In the genomic region with DNA sequence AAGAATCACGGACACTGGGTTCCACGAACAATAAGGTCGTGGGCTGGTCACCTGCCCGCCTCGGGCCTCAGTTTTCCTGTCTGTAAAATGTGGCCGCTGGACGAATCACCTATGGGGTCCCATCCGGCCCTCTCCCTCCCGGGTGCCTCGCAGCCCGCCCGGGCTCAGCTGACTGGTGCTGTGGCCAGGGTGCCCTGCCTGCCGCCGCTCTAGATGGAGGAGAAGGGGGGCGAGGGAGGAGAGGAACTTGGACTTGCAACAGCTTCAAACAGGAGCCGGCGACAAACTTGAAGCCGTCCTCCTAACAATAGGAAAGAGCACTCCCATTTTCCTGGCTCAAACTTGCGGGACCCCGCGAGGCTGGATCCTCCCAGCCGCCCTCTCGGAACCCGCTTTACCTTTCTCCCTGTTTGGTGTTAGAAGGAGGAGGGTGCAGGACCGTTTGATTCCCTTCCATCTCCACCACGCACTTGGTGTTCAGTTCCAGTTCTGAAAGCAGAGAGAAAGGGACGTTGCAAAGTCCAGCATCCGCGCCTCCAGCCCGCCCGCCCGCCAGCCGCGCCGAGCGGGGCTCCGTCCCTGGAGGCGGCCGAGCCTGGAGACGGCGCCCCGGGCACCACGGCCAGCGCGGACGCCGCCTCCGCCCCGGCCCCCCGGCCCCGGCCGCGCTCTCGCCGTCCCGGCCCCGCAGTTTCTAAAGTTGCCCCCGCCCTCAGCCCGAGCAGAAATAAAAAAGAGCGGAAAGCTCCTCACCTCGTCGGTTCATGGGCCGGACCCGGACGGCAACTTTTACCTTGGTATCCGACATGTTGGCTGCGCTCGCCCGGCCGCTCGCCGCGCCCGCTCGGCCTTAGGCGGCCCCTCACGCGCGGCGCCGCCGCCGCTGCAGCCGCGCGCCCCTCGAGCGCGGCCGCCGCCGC, we compare ENCODE assay signal across 8 cellular contexts. TPM values are rescaled to one million over a fixed set of nuclear protein-coding genes. Genes with fewer than 3 reads are reported as not detected.
DNase-seq lines count a peak whose midpoint lies in the region; ATAC-seq, FAIRE-seq and TF ChIP-seq lines count a peak whose summit lies in the region.

No MANE protein-coding gene starts in this region.

- intact Hi-C loops in dorsolateral prefrontal cortex (cut with DNase I) (loop anchor here (2.0 to 10.0 kb wide), 5 partner anchors 120 to 278 kb away; partner anchors contain the start of gene DEK (in 2 of the 2)), HepG2 (cut with micrococcal nuclease; ENCODE audit: unreplicated experiment) (loop anchor here (1.0 to 10.0 kb wide), 4 partner anchors 56 to 168 kb away; partner anchors contain the start of genes KDM1B, NHLRC1 and TPMT)

- peak overlapping the region; percentile 47 to 55 for H3K4me3 Mint-ChIP-seq in stimulated activated naive CD8-positive, alpha-beta T cell treated with anti-CD3 and anti-CD28 coated beads, Interleukin-15, amount 100 ng/mL, for 72 hours

- ATAC-seq in HG03354 (IDR thresholded peaks at IDR 0.05; ENCODE audit: poor library complexity, severe bottlenecking, unreplicated experiment) (peak; percentile 33), HepG2 (peak; percentile 72), GM21529 (IDR thresholded peaks at IDR 0.05; ENCODE audit: unreplicated experiment) (no peak)
- peak; percentile 15 for ATAC-seq in stimulated activated naive CD8-positive, alpha-beta T cell treated with anti-CD3 and anti-CD28 coated beads, Interleukin-15, amount 100 ng/mL, for 72 hours

- H3K27me3 ChIP-seq in SJCRH30 (no peaks in the 10 kb centered on the region), dorsolateral prefrontal cortex (no peaks in the 10 kb centered on the region), HepG2 (ENCODE audit: control insufficient read depth in 1 of 2, insufficient read depth in 2 of 2, low read length in 2 of 2) (no peaks in the 10 kb centered on the region; a peak in 1 of 5 replicates)

- H3K9me3 ChIP-seq in SJCRH30 (replicated peaks) (no peaks in the 10 kb centered on the region), HepG2 (ENCODE audit: low read length) (no peaks in the 10 kb centered on the region)

- CTCF ChIA-PET in HepG2 (lab: Yijun Ruan, JAX; ENCODE audit: low intra/inter-chr PET ratio, low total read pairs): no interaction called here

- H3K9me3 Mint-ChIP-seq in stimulated activated naive CD8-positive, alpha-beta T cell treated with anti-CD3 and anti-CD28 coated beads, Interleukin-15, amount 100 ng/mL, for 72 hours: no peaks in the 10 kb centered on the region

- 2% methylated on average over 34 of the region's 92 CpGs for WGBS in HepG2 (ENCODE audit: low lambda C conversion rate)

- peak; percentile 35 to 88; a peak in 3 of 4 replicates for TF ChIP-seq POLR2A in HepG2 (IDR thresholded peaks at IDR 0.05; ENCODE audit: insufficient read depth in 1 of 2, low read depth in 2 of 2, low read length in 2 of 2)

- H4K20me1 ChIP-seq in HepG2 (ENCODE audit: insufficient read depth, low read length): no peaks in the 10 kb centered on the region

- H3K27ac Mint-ChIP-seq in stimulated activated naive CD8-positive, alpha-beta T cell treated with anti-CD3 and anti-CD28 coated beads, Interleukin-15, amount 100 ng/mL, for 72 hours: no peak overlapping the region

- H3K79me2 ChIP-seq in HepG2 (ENCODE audit: insufficient read depth, low read length): peaks cover 33% of the 10 kb centered on the region

- in situ Hi-C loops in HepG2 (cut with HindIII; ENCODE audit: extremely low pct_ligation_motif_present, low pct_unique_long_range_greater_than_20kb): loop anchor here (5.0 kb wide), 1 partner anchor 135 kb away; the partner anchor contains the start of gene NHLRC1

- peak; percentile 53 for FAIRE-seq in HepG2 (lab: Jason Lieb, UNC)

- BruUV-seq in HepG2 (replicated peaks; lab: Mats Ljungman, UMichigan): no TSS peak

- H3K36me3 ChIP-seq in SJCRH30 (no peaks in the 10 kb centered on the region), HepG2 (replicated peaks in 1 of 2; ENCODE audit: control insufficient read depth in 1 of 2, insufficient read depth in 2 of 2, low read length in 2 of 2) (peaks cover 1 to 6% of the 10 kb centered on the region in 2 experiments; a peak in 3 of 5 replicates)

- H2AFZ ChIP-seq in HepG2 (ENCODE audit: low read length): no peak overlapping the region

- peak overlapping the region; percentile 60 for H3K27ac ChIP-seq in SJCRH30
- peak overlapping the region; percentile 35 to 97 (median 92) for H3K27ac ChIP-seq in dorsolateral prefrontal cortex
- H3K27ac ChIP-seq in HepG2 (ENCODE audit: extremely low read length, insufficient read depth, low read length): peak overlapping the region; percentile 87

- TF ChIP-seq EP300 in HepG2 (IDR thresholded peaks at IDR 0.05; ENCODE audit: low read depth in 2 of 2, low read length in 2 of 2) (peak in 1 of 2 experiments; percentile 35; a peak in 1 of 4 replicates), HepG2 (CRISPR knock-in tag; IDR thresholded peaks at IDR 0.05; ENCODE audit: borderline replicate concordance) (no peak)

- peak in 2 of 56 donors; percentile 14 to 25 for TF ChIP-seq CTCF in dorsolateral prefrontal cortex (IDR thresholded peaks at IDR 0.05 in 54 of 56, conservative IDR thresholded peaks at IDR 0.05 in 2 of 56; ENCODE audit: low read depth in 1 of 56, partially characterized antibody in 56 of 56)
- TF ChIP-seq CTCF in HepG2 (CRISPR knock-in tag; IDR thresholded peaks at IDR 0.05): 0 out of 2 replicates have a peak, but pooled peaks have one; percentile 16

- H3K9ac ChIP-seq in HepG2 (ENCODE audit: insufficient read depth, low read depth, low read length): peak overlapping the region; percentile 79

- POLR2A ChIA-PET in HepG2 (lab: Yijun Ruan, JAX): interaction anchor here (0.9 to 1.7 kb wide), 8 partner anchors 9 to 168 kb away, joined by 3 to 8 read pairs (median 4); partner anchors contain the start of genes KDM1B and TPMT

- 0 out of 2 replicates have a peak, but pooled peaks have one; percentile 5 for TF ChIP-seq RAD21 in HepG2 (CRISPR knock-in tag; IDR thresholded peaks at IDR 0.05)

- H3K27me3 Mint-ChIP-seq in stimulated activated naive CD8-positive, alpha-beta T cell treated with anti-CD3 and anti-CD28 coated beads, Interleukin-15, amount 100 ng/mL, for 72 hours: peaks cover 80% of the 10 kb centered on the region

- H3K4me2 ChIP-seq in HepG2 (ENCODE audit: low read depth, low read length): peak overlapping the region; percentile 92

- DNase-seq in COLO668 (lab: John Stamatoyannopoulos, UW; ENCODE audit: unreplicated experiment): peak; percentile 51
- DNase-seq in GM19240 (ENCODE audit: insufficient read length, low spot score): peak; percentile 18
- DNase-seq in SJCRH30: peak; percentile 51 to 55
- DNase-seq in dorsolateral prefrontal cortex: peak; percentile 42 to 74 (median 64)
- DNase-seq in HepG2 (ENCODE audit: low spot score): peak; percentile 81
- DNase-seq in stimulated activated naive CD8-positive, alpha-beta T cell treated with anti-CD3 and anti-CD28 coated beads, Interleukin-15, amount 100 ng/mL, for 72 hours: peak in 1 of 2 donors; percentile 10

- H3K4me1 Mint-ChIP-seq in stimulated activated naive CD8-positive, alpha-beta T cell treated with anti-CD3 and anti-CD28 coated beads, Interleukin-15, amount 100 ng/mL, for 72 hours: peaks cover 14% of the 10 kb centered on the region

- H3K4me1 ChIP-seq in SJCRH30 (peaks cover 12% of the 10 kb centered on the region), HepG2 (ENCODE audit: insufficient read depth, low read length) (peaks cover 40% of the 10 kb centered on the region)

- H3K4me3 ChIP-seq in SJCRH30 (peak overlapping the region; percentile 82), dorsolateral prefrontal cortex (peak overlapping the region; percentile 59 to 92 (median 76)), HepG2 (replicated peaks in 1 of 3; ENCODE audit: insufficient read depth in 1 of 3, low read depth in 2 of 3, low read length in 3 of 3) (peak overlapping the region; percentile 65 to 99 (median 92))

TF ChIP-seq in HepG2, 621 proteins besides CTCF, POLR2A, EP300 and RAD21 (continues in another document):
- TF ChIP-seq, protein P1, sequence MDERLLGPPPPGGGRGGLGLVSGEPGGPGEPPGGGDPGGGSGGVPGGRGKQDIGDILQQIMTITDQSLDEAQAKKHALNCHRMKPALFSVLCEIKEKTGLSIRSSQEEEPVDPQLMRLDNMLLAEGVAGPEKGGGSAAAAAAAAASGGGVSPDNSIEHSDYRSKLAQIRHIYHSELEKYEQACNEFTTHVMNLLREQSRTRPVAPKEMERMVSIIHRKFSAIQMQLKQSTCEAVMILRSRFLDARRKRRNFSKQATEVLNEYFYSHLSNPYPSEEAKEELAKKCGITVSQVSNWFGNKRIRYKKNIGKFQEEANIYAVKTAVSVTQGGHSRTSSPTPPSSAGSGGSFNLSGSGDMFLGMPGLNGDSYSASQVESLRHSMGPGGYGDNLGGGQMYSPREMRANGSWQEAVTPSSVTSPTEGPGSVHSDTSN (CRISPR knock-in tag; IDR thresholded peaks at IDR 0.05): no peak

RNA-seq across cellular contexts. Expression of gene KIF13A, which starts 0.5 kb away (rescaled TPM):
- total RNA-seq in SJCRH30 (2014; rRNA removed; shearing (Covaris generic)): 13.3 and 18.9 TPM in 2 replicates
- 10 to 100 TPM; 29.7 to 89.7 (median 51.6) TPM for total RNA-seq in dorsolateral prefrontal cortex
- total RNA-seq in HepG2 (2016; rRNA removed; fragmentation: Illumina TruSeq; extraction: Trizol): 37.2 and 48.3 TPM in 2 replicates
- 12.1 and 13.7 TPM in 2 replicates for total RNA-seq in HepG2 (2016; cell fraction: cytosol; rRNA removed; fragmentation: Illumina TruSeq; extraction: Trizol; ENCODE audit: low read depth)
- 35.4 and 47.0 TPM in 2 replicates for total RNA-seq in HepG2 (2016; cell fraction: insoluble cytoplasmic fraction; rRNA removed; fragmentation: Illumina TruSeq; extraction: Trizol)
- 23.2 and 29.0 TPM in 2 replicates for total RNA-seq in HepG2 (2016; cell fraction: membrane; rRNA removed; fragmentation: Illumina TruSeq; extraction: Trizol)
- total RNA-seq in HepG2 (2016; cell fraction: nucleus; rRNA removed; fragmentation: Illumina TruSeq; extraction: Trizol): 37.1 and 42.5 TPM in 2 replicates
- 19.5 and 21.1 TPM in 2 replicates for polyA plus RNA-seq in HepG2 (2011; rRNA removed)
- polyA plus RNA-seq in HepG2 (2011; cell fraction: cytosol; rRNA removed): 14.7 and 19.5 TPM in 2 replicates
- polyA plus RNA-seq in HepG2 (2011; cell fraction: nucleus; rRNA removed): 16.8 and 17.7 TPM in 2 replicates
- polyA plus RNA-seq in HepG2 (2012): 17.5 and 22.9 TPM in 2 replicates
- polyA plus RNA-seq in HepG2 (2016; cell fraction: cytosol; fragmentation: Illumina TruSeq; extraction: Trizol; ENCODE audit: low read depth): 12.4 and 13.8 TPM in 2 replicates
- 33.5 and 35.2 TPM in 2 replicates for polyA plus RNA-seq in HepG2 (2016; cell fraction: insoluble cytoplasmic fraction; fragmentation: Illumina TruSeq; extraction: Trizol; ENCODE audit: low read depth)
- polyA plus RNA-seq in HepG2 (2016; cell fraction: membrane; fragmentation: Illumina TruSeq; extraction: Trizol; ENCODE audit: low read depth): 17.4 and 21.2 TPM in 2 replicates
- polyA plus RNA-seq in HepG2 (2016; cell fraction: nucleus; fragmentation: Illumina TruSeq; extraction: Trizol; ENCODE audit: insufficient read depth, low read depth): 32.6 and 33.2 TPM in 2 replicates
- polyA minus RNA-seq in HepG2 (2011; rRNA and poly(A)+ RNA removed; ENCODE audit: low replicate concordance): 22.0 and 49.6 TPM in 2 replicates
- 22.4 TPM in 2 replicates for polyA minus RNA-seq in HepG2 (2011; cell fraction: cytosol; rRNA and poly(A)+ RNA removed)
- polyA minus RNA-seq in HepG2 (2011; cell fraction: nucleus; rRNA and poly(A)+ RNA removed): 55.1 and 57.9 TPM in 2 replicates
